ENCODE assay signal across 8 cellular contexts in genomic region chr19:33064778-33065550, GRCh38. TPM values are rescaled to one million over a fixed set of nuclear protein-coding genes. Genes with fewer than 3 reads are reported as not detected.
DNase-seq lines count a peak whose midpoint lies in the region; ATAC-seq, FAIRE-seq and TF ChIP-seq lines count a peak whose summit lies in the region.

TSS of gene RHPN2 (minus strand) at chr19:33064888. CDS start at chr19:33064852, 36 bp downstream.

- CTCF ChIA-PET in PC-3 (lab: Charles Lee): no interaction called here

- peak; percentile 80 for TF ChIP-seq POLR2A in transverse colon (IDR thresholded peaks at IDR 0.05)

- no peaks in the 10 kb centered on the region for H3F3A ChIP-seq in PC-3 (ENCODE audit: low read length, unreplicated experiment)

- peaks cover 26% of the 10 kb centered on the region for H4K20me1 ChIP-seq in PC-3 (ENCODE audit: low read length)

- H3K4me1 ChIP-seq in PC-3 (ENCODE audit: insufficient read depth, low read length) (peaks cover 7% of the 10 kb centered on the region), transverse colon (peaks cover 0 to 23% (median 19%) of the 10 kb centered on the region in 4 donors)

- H3K4me3 ChIP-seq in PC-3 (ENCODE audit: low read length) (peak within 1 kb of the TSS; percentile 93), fibroblast of villous mesenchyme (ENCODE audit: low read depth, low read length) (peak within 1 kb of the TSS; percentile 67), transverse colon (peak within 1 kb of the TSS; percentile 63 to 94 (median 88))

- H3K27ac Mint-ChIP-seq in activated T-cell treated with anti-CD3 and anti-CD28 coated beads, Interleukin-2, amount 50 U/mL, for 72 hours: no peak within 1 kb of the TSS

- H3K36me3 Mint-ChIP-seq in activated T-cell treated with anti-CD3 and anti-CD28 coated beads, Interleukin-2, amount 50 U/mL, for 72 hours (ENCODE audit: insufficient read depth in 2 of 2): no peaks in the 10 kb centered on the region

- DNase-seq in AG20443 (ENCODE audit: low spot score) (peak; percentile 93), GM19239 (ENCODE audit: insufficient read length, low spot score) (peak; percentile 90), PC-3 (peak; percentile 66), fibroblast of villous mesenchyme (ENCODE audit: low read depth) (peak; percentile 78), omental fat pad (ENCODE audit: low spot score) (no peak), transverse colon (peak; percentile 87)
- DNase-seq in activated T-cell treated with anti-CD3 and anti-CD28 coated beads, Interleukin-2, amount 50 U/mL, for 72 hours: peak; percentile 63 to 75

- H3K36me3 ChIP-seq in PC-3 (ENCODE audit: low read depth, low read length): no peaks in the 10 kb centered on the region
- H3K36me3 ChIP-seq in transverse colon: no peaks in the 10 kb centered on the region

- H3K9ac ChIP-seq in PC-3 (ENCODE audit: low read length): peak within 1 kb of the TSS; percentile 83

- H3K27me3 ChIP-seq in PC-3 (ENCODE audit: low read length): no peaks in the 10 kb centered on the region
- peaks cover 27% of the 10 kb centered on the region for H3K27me3 ChIP-seq in transverse colon

- in situ Hi-C loops in transverse colon (cut with MboI; ENCODE audit: low pct_ligation_motif_present in 1 of 4, low pct_unique_long_range_greater_than_20kb in 1 of 4, low sequenced_read_pairs in 3 of 4): no loop called here

- H2AFZ ChIP-seq in PC-3 (ENCODE audit: low read length): peak within 1 kb of the TSS; percentile 79

- no peaks in the 10 kb centered on the region for H3K9me3 ChIP-seq in PC-3 (ENCODE audit: low read length)
- no peaks in the 10 kb centered on the region for H3K9me3 ChIP-seq in transverse colon

- peak; percentile 70 for ATAC-seq in HG03571 (IDR thresholded peaks at IDR 0.05; ENCODE audit: unreplicated experiment)
- peak; percentile 87 for ATAC-seq in PC-3
- peak; percentile 91 to 94 for ATAC-seq in activated T-cell treated with anti-CD3 and anti-CD28 coated beads, Interleukin-2, amount 50 U/mL, for 72 hours (replicated peaks in 1 of 2)
- peak; percentile 90 for ATAC-seq in omental fat pad (ENCODE audit: low FRiP score)

- intact Hi-C loops in PC-3 (cut with micrococcal nuclease): no loop called here
- intact Hi-C loops in transverse colon (cut with DNase I; ENCODE audit: low total_unique reads): no loop called here

- peaks cover 42% of the 10 kb centered on the region for H3K79me2 ChIP-seq in PC-3 (ENCODE audit: low read length)

- peaks cover 20% of the 10 kb centered on the region for H3K27me3 Mint-ChIP-seq in activated T-cell treated with anti-CD3 and anti-CD28 coated beads, Interleukin-2, amount 50 U/mL, for 72 hours (ENCODE audit: low read depth)

- H3K4me3 Mint-ChIP-seq in activated T-cell treated with anti-CD3 and anti-CD28 coated beads, Interleukin-2, amount 50 U/mL, for 72 hours: peak within 1 kb of the TSS; percentile 80 to 82

- 9% methylated on average over 29 of the region's 87 CpGs; no CpG with 5 or more reads in 1 of the 2 donors for WGBS in transverse colon (ENCODE audit: low coverage in 1 of 2), 2 donors

- BruUV-seq in PC-3 (replicated peaks; lab: Mats Ljungman, UMichigan): no TSS peak

- peak; percentile 66 for FAIRE-seq in GM19239 (lab: Jason Lieb, UNC)

- H3K9me2 ChIP-seq in PC-3 (replicated peaks; ENCODE audit: low read length): no peaks in the 10 kb centered on the region

- H3K4me2 ChIP-seq in PC-3 (ENCODE audit: low read length): peak within 1 kb of the TSS; percentile 93

- TF ChIP-seq EP300 in transverse colon (IDR thresholded peaks at IDR 0.05; ENCODE audit: low read depth): no peak

- peaks cover 4% of the 10 kb centered on the region for H3K4me1 Mint-ChIP-seq in activated T-cell treated with anti-CD3 and anti-CD28 coated beads, Interleukin-2, amount 50 U/mL, for 72 hours (ENCODE audit: low read depth)

- H3K27ac ChIP-seq in PC-3 (ENCODE audit: low read length) (no peak within 1 kb of the TSS), transverse colon (peak within 1 kb of the TSS; percentile 82 to 95 (median 94))

- H3K9me3 Mint-ChIP-seq in activated T-cell treated with anti-CD3 and anti-CD28 coated beads, Interleukin-2, amount 50 U/mL, for 72 hours: no peaks in the 10 kb centered on the region

- TF ChIP-seq CTCF in PC-3 (conservative IDR thresholded peaks at IDR 0.05; ENCODE audit: low read depth, low read length) (no peak), fibroblast of villous mesenchyme (IDR thresholded peaks at IDR 0.05; ENCODE audit: insufficient read depth, low read depth, low read length) (no peak), omental fat pad (IDR thresholded peaks at IDR 0.05) (no peak), transverse colon (IDR thresholded peaks at IDR 0.05) (peak in 1 of 5 experiments; percentile 12)

- POLR2A ChIA-PET in PC-3 (lab: Charles Lee; ENCODE audit: unreplicated experiment): no interaction called here

RNA-seq across cellular contexts. Expression of gene RHPN2, which starts in this region (rescaled TPM):
- total RNA-seq in PC-3 (2014; rRNA removed): 21.8 and 32.8 TPM in 2 replicates
- 1 to 10 TPM in 1 of 2 donors, under 1 TPM in 1; 0.95 to 1.5 TPM for total RNA-seq in activated T-cell treated with anti-CD3 and anti-CD28 coated beads, Interleukin-2, amount 50 U/mL, for 72 hours
- 2.6 TPM in 2 replicates for total RNA-seq in fibroblast of villous mesenchyme
- 10 to 100 TPM in 2 of 4 donors, 1 to 10 TPM in 2; 5.7 to 24.0 (median 14.1) TPM for total RNA-seq in omental fat pad
- 100 to 1,000 TPM in 1 of 4 donors, 10 to 100 TPM in 3; 49.0 to 276 (median 74.3) TPM for total RNA-seq in transverse colon
